In genomic region chr1:40449684-40450490, GRCh38 we compare ENCODE assay signal across 8 cellular contexts. TPM values are rescaled to one million over a fixed set of nuclear protein-coding genes. Genes with fewer than 3 reads are reported as not detected.
DNase-seq lines count a peak whose midpoint lies in the region; TF ChIP-seq lines count a peak whose summit lies in the region.

Gene ZFP69B, plus strand, starts transcription at chr1:40450476. Its CDS starts 486 bp downstream, at chr1:40450962.

- H3K79me2 ChIP-seq in GM23248 (ENCODE audit: insufficient read depth) = peaks cover 29% of the 10 kb centered on the region

- peaks cover 43% of the 10 kb centered on the region for H3K9me3 Mint-ChIP-seq in nephron

- H3K4me3 Mint-ChIP-seq in nephron = peak within 1 kb of the TSS; percentile 88 to 92 (median 91)

- H3K9ac ChIP-seq in GM23248 = peak within 1 kb of the TSS; percentile 90

- no peaks in the 10 kb centered on the region for H3K27me3 Mint-ChIP-seq in nephron (ENCODE audit: low read depth)

- H3F3A ChIP-seq in GM23248 (ENCODE audit: insufficient read depth) = peaks cover 19% of the 10 kb centered on the region

- H3K27me3 ChIP-seq in GM23248 (replicated peaks; ENCODE audit: insufficient read depth) = no peaks in the 10 kb centered on the region

- peak within 1 kb of the TSS; percentile 91 to 99 (median 94) for H3K27ac Mint-ChIP-seq in nephron

- H4K20me1 ChIP-seq in GM23248 (ENCODE audit: insufficient read depth) = no peaks in the 10 kb centered on the region

- peaks cover 19% of the 10 kb centered on the region for H3K4me1 Mint-ChIP-seq in nephron

- H2AFZ ChIP-seq in GM23248 = peak within 1 kb of the TSS; percentile 95

- H3K4me1 ChIP-seq in GM23248 (ENCODE audit: insufficient read depth) = 0 out of 2 replicates have a peak, but pooled peaks cover 4% of the 10 kb centered on the region

- H3K9me2 ChIP-seq in GM23248 (ENCODE audit: insufficient read depth) = no peaks in the 10 kb centered on the region

- WGBS in GM23248 (ENCODE audit: low coverage in 1 of 2, low lambda C conversion rate in 2 of 2, missing lambda C conversion rate in 2 of 2), 2 experiments = 2% methylated on average over 38 to 58 of the region's 64 CpGs

- H3K36me3 ChIP-seq in GM23248 (ENCODE audit: low read depth) = peaks cover 5% of the 10 kb centered on the region; the same call in 1 of the 2 replicates

- H3K4me3 ChIP-seq in GM23248 (peak within 1 kb of the TSS; percentile 82), fibroblast of the aortic adventitia (ENCODE audit: low read depth, low read length) (peak within 1 kb of the TSS; percentile 80)

- peak within 1 kb of the TSS; percentile 87 for H3K4me2 ChIP-seq in GM23248 (ENCODE audit: unreplicated experiment)

- H3K27ac ChIP-seq in GM23248 = peak within 1 kb of the TSS; percentile 90

- no peaks in the 10 kb centered on the region for H3K9me3 ChIP-seq in GM23248 (ENCODE audit: low read depth)

- DNase-seq in Daoy (ENCODE audit: low read depth) (peak; percentile 98), GM23248 (peak; percentile 96), RPMI7951 (ENCODE audit: low read depth) (peak; percentile 91), fibroblast of the aortic adventitia (ENCODE audit: low read depth) (peak; percentile 89)
- DNase-seq in activated T-helper 9 cell treated with anti-CD3 and anti-CD28 coated beads, Interleukin-2, amount 50 U/mL, for 16 hours (ENCODE audit: low read depth) = peak; percentile 84
- DNase-seq in stimulated activated naive CD4-positive, alpha-beta T cell treated with Interleukin-2 at 50 U/mL for 16 hours (lab: John Stamatoyannopoulos, UW) = peak; percentile 88

- TF ChIP-seq CTCF in LNCAP (IDR thresholded peaks at IDR 0.05) = peak; percentile 8; the same call in 1 of the 2 replicates
- no peak for TF ChIP-seq CTCF in fibroblast of the aortic adventitia (IDR thresholded peaks at IDR 0.05; ENCODE audit: insufficient read depth, low read length)
- TF ChIP-seq CTCF in nephron (IDR thresholded peaks at IDR 0.05; ENCODE audit: unreplicated experiment in 3 of 3) = no peak

- in situ Hi-C loops in GM23248 (cut with MboI) = no loop called here

- H3K36me3 Mint-ChIP-seq in nephron (ENCODE audit: low read depth) = peaks cover 45% of the 10 kb centered on the region

RNA-seq across cellular contexts. Expression of gene ZFP69B, which starts in this region (rescaled TPM):
- 4.8 and 8.5 TPM in 2 replicates for total RNA-seq in Daoy (2014; rRNA removed; shearing (Covaris generic))
- 3.0 and 4.2 TPM in 2 replicates for total RNA-seq in GM23248 (2014; rRNA removed; shearing (Covaris generic))
- polyA plus RNA-seq in GM23248 (2016; fragmentation: Nextera tagmentation; extraction: Ambion mirVana) = 3.7 and 3.9 TPM in 2 replicates
- 2.8 and 3.1 TPM in 2 replicates for total RNA-seq in RPMI7951 (2014; rRNA removed; shearing (Covaris generic))
- 6.1 and 8.5 TPM in 2 replicates for total RNA-seq in fibroblast of the aortic adventitia (ENCODE audit: low replicate concordance)

Comparison
In these comparisons a context has a peak if more than half of its experiments do, and no peak if none do; other contexts are left out.
1. Peak in every context shown above with its lines: DNase-seq, H3K4me3 ChIP-seq and H3K27ac ChIP-seq.